In the genomic region with DNA sequence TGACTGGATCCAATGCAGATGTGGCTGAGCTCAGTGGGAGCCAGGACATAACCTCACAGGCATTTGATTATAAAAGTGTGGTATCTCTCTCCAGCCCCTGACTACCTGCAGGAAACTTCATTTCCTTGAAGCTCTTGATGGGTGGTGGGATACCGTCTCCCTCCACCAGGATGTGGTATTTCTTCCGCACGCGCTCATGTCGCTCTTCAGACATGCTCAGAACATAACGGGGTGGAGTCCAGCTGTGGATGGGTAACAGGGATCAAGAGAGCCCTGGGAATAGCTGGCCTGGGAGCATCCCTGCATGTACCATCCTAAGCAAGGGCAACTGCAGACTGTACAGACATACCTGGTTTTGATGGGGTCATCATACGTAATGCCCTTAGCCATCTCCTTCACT, we compare ENCODE assay signal across 9 cellular contexts. TPM values are rescaled to one million over a fixed set of nuclear protein-coding genes. Genes with fewer than 3 reads are reported as not detected.
A peak's percentile ranks its signal among the peaks of the same experiment; 100 is the strongest.
DNase-seq lines count a peak whose midpoint lies in the region; ATAC-seq and TF ChIP-seq lines count a peak whose summit lies in the region.
"Had no signal": no experiment of that assay in that cellular context is flagged by ENCODE, and none has a peak within 500 bp of the region (broad histone marks: within the 10 kb centered on the region; RNA-seq: fewer than 3 reads in every experiment).

No MANE protein-coding gene starts in this region.

- H3K36me3 ChIP-seq in DOHH2 (ENCODE audit: control insufficient read depth, low read length) (peaks cover 79% of the 10 kb centered on the region), OCI-LY3 (replicated peaks; ENCODE audit: low read depth, low read length) (peaks cover 33% of the 10 kb centered on the region), osteoblast (ENCODE audit: insufficient read depth, low read length) (peaks cover 59% of the 10 kb centered on the region), testis (ENCODE audit: low read depth, missing control alignments) (no peaks in the 10 kb centered on the region)
- H3K36me3 ChIP-seq in effector memory CD4-positive, alpha-beta T cell (ENCODE audit: control insufficient read depth, insufficient read depth, low read length): peaks cover 44% of the 10 kb centered on the region

- H2AFZ ChIP-seq in OCI-LY3 (ENCODE audit: low read depth, low read length): no peak overlapping the region
- no peak overlapping the region for H2AFZ ChIP-seq in osteoblast (ENCODE audit: low read length)

- intact Hi-C loops in testis (cut with DNase I; ENCODE audit: low total_unique reads): no loop called here

- no peak for TF ChIP-seq POLR2A in testis (IDR thresholded peaks at IDR 0.05)

- H3K27ac ChIP-seq in DOHH2 (ENCODE audit: low read depth, low read length) (0 out of 2 replicates have a peak overlapping the region, but pooled peaks have one; percentile 54), OCI-LY3 (ENCODE audit: low read length) (no peak overlapping the region), osteoblast (ENCODE audit: low read depth, low read length) (peak overlapping the region; percentile 89), testis (no peak overlapping the region)
- no peak overlapping the region for H3K27ac ChIP-seq in effector memory CD4-positive, alpha-beta T cell (ENCODE audit: insufficient read depth, low read length, poor library complexity, severe bottlenecking)

- ATAC-seq in HG03135 (IDR thresholded peaks at IDR 0.05; ENCODE audit: unreplicated experiment): no peak

- TF ChIP-seq CTCF in DOHH2 (IDR thresholded peaks at IDR 0.05; ENCODE audit: low read depth, low read length, poor library complexity, severe bottlenecking): no peak
- TF ChIP-seq CTCF in OCI-LY3 (IDR thresholded peaks at IDR 0.05; ENCODE audit: low read depth, low read length): no peak
- TF ChIP-seq CTCF in osteoblast (IDR thresholded peaks at IDR 0.05; ENCODE audit: extremely low read depth, low read depth, low read length): no peak
- no peak for TF ChIP-seq CTCF in testis (IDR thresholded peaks at IDR 0.05)

- H3K9me2 ChIP-seq in DOHH2 (replicated peaks; ENCODE audit: control insufficient read depth, low read length): no peaks in the 10 kb centered on the region

- H3K4me3 ChIP-seq in DOHH2 (ENCODE audit: low read length) (peak overlapping the region; percentile 87), OCI-LY3 (ENCODE audit: low read length) (peak overlapping the region; percentile 83), osteoblast (ENCODE audit: insufficient read depth, low read length) (peak overlapping the region; percentile 100), testis (no peak overlapping the region)
- peak overlapping the region; percentile 89 for H3K4me3 ChIP-seq in effector memory CD4-positive, alpha-beta T cell (ENCODE audit: insufficient read depth, low read depth, low read length, poor library complexity, severe bottlenecking)

- H3K79me2 ChIP-seq in DOHH2 (ENCODE audit: control insufficient read depth, low read length) (peaks cover 56% of the 10 kb centered on the region), OCI-LY3 (ENCODE audit: low read length) (peaks cover 20% of the 10 kb centered on the region), osteoblast (ENCODE audit: insufficient read depth, low read length) (peaks cover 41% of the 10 kb centered on the region)

- H3K4me1 ChIP-seq in DOHH2 (ENCODE audit: control insufficient read depth, low read length) (peaks cover 53% of the 10 kb centered on the region), OCI-LY3 (ENCODE audit: low read length) (peaks cover 19% of the 10 kb centered on the region), osteoblast (ENCODE audit: insufficient read depth, low read length) (peaks cover 15% of the 10 kb centered on the region), testis (peaks cover 9% of the 10 kb centered on the region)
- peaks cover 21% of the 10 kb centered on the region for H3K4me1 ChIP-seq in effector memory CD4-positive, alpha-beta T cell (ENCODE audit: control insufficient read depth, insufficient read depth, low read length, poor library complexity, severe bottlenecking)

- WGBS in testis, 2 donors: 79 to 80% methylated on average over 1 to 7 of the region's 7 CpGs

- peaks cover 6% of the 10 kb centered on the region; the same call in 1 of the 2 replicates for H4K20me1 ChIP-seq in DOHH2 (ENCODE audit: control insufficient read depth, insufficient read depth, low read depth, low read length)
- no peaks in the 10 kb centered on the region for H4K20me1 ChIP-seq in OCI-LY3 (ENCODE audit: insufficient read depth, low read length)
- H4K20me1 ChIP-seq in osteoblast (ENCODE audit: insufficient read depth, low read length): peaks cover 16% of the 10 kb centered on the region

- DNase-seq in effector memory CD4-positive, alpha-beta T cell: no peak
- peak; percentile 53 for DNase-seq in osteoblast (ENCODE audit: insufficient read length, low spot score, missing footprints)
- no peak for DNase-seq in testis
- no peak for DNase-seq in T-helper 9 cell
- no peak for DNase-seq in activated CD4-positive, CD25-positive, alpha-beta regulatory T cell treated with anti-CD3 and anti-CD28 coated beads, Interleukin-2, amount 50 U/mL, for 72 hours

- peak overlapping the region; percentile 82 for H3K9ac ChIP-seq in OCI-LY3 (ENCODE audit: low read length)

- H3K27me3 ChIP-seq in DOHH2 (ENCODE audit: control insufficient read depth, low read length) (no peaks in the 10 kb centered on the region), OCI-LY3 (ENCODE audit: low read depth, low read length) (no peaks in the 10 kb centered on the region), osteoblast (ENCODE audit: insufficient read depth, low read length) (no peaks in the 10 kb centered on the region), testis (no peaks in the 10 kb centered on the region)
- no peaks in the 10 kb centered on the region for H3K27me3 ChIP-seq in effector memory CD4-positive, alpha-beta T cell (replicated peaks; ENCODE audit: control insufficient read depth, insufficient read depth, low read length, poor library complexity, severe bottlenecking)

- peaks cover 12% of the 10 kb centered on the region for H3F3A ChIP-seq in DOHH2 (ENCODE audit: control insufficient read depth, insufficient read depth)

- H3K4me2 ChIP-seq in DOHH2 (ENCODE audit: low read length): peak overlapping the region; percentile 99
- H3K4me2 ChIP-seq in OCI-LY3 (ENCODE audit: low read length): peak overlapping the region; percentile 91
- H3K4me2 ChIP-seq in osteoblast (ENCODE audit: insufficient read depth, low read length): peak overlapping the region; percentile 99

- H3K9me3 ChIP-seq in DOHH2 (ENCODE audit: control insufficient read depth, insufficient read depth, low read length): no peaks in the 10 kb centered on the region
- no peaks in the 10 kb centered on the region; the same call in 1 of the 2 replicates for H3K9me3 ChIP-seq in OCI-LY3 (ENCODE audit: insufficient read depth, low read length)
- no peaks in the 10 kb centered on the region for H3K9me3 ChIP-seq in effector memory CD4-positive, alpha-beta T cell (ENCODE audit: control insufficient read depth, low read length)
- H3K9me3 ChIP-seq in osteoblast (ENCODE audit: low read depth, low read length): no peaks in the 10 kb centered on the region
- no peaks in the 10 kb centered on the region for H3K9me3 ChIP-seq in testis
- H3K9me3 ChIP-seq: prostate gland had no signal

RNA-seq across cellular contexts. Expression of a gene that starts 1.2 kb away (rescaled TPM):
- 49.5 and 68.4 TPM in 2 replicates for total RNA-seq in osteoblast
- total RNA-seq in testis: 100 to 1,000 TPM; 193 to 197 TPM
- polyA plus RNA-seq in testis (ENCODE audit: insufficient read depth, low read depth, low replicate concordance): 99.1 TPM

RNA-seq across cellular contexts. Expression of a gene that starts 6.0 kb away (rescaled TPM):
- total RNA-seq in osteoblast: 1.1 and 1.5 TPM in 2 replicates
- total RNA-seq in testis: 10 to 100 TPM; 10.7 to 18.7 TPM
- polyA plus RNA-seq in testis (ENCODE audit: insufficient read depth, low read depth, low replicate concordance): 10.4 TPM

RNA-seq across cellular contexts. Expression of a gene that starts 18.2 kb away (rescaled TPM):
- total RNA-seq in osteoblast (157 and 159 TPM in 2 replicates), testis (100 to 1,000 TPM in 1 of 2 donors, 10 to 100 TPM in 1; 90.5 to 118 TPM)
- 72.2 TPM for polyA plus RNA-seq in testis (ENCODE audit: insufficient read depth, low read depth, low replicate concordance)

RNA-seq across cellular contexts. Expression of a gene that starts 38.8 kb away (rescaled TPM):
- total RNA-seq in osteoblast (29.2 and 32.6 TPM in 2 replicates), testis (100 to 1,000 TPM; 111 to 157 TPM)
- polyA plus RNA-seq in testis (ENCODE audit: insufficient read depth, low read depth, low replicate concordance): 81.3 TPM

RNA-seq across cellular contexts. Expression of a gene that starts 42.1 kb away (rescaled TPM):
- 121 and 139 TPM in 2 replicates for total RNA-seq in osteoblast
- total RNA-seq in testis: 10 to 100 TPM; 69.6 to 83.1 TPM
- polyA plus RNA-seq in testis (ENCODE audit: insufficient read depth, low read depth, low replicate concordance): 50.5 TPM

Comparison
In these comparisons a context has a peak if more than half of its experiments do, and no peak if none do; other contexts are left out.
1. H3K27ac ChIP-seq: peak in DOHH2 (single experiment) and osteoblast (single experiment); none in OCI-LY3 (single experiment), effector memory CD4-positive, alpha-beta T cell (single experiment) and testis (0 of 2).
2. H3K4me3 ChIP-seq: peak in DOHH2 (single experiment), OCI-LY3 (single experiment), effector memory CD4-positive, alpha-beta T cell (single experiment) and osteoblast (single experiment); none in testis (0 of 2).
3. Peak in every context shown above with its lines, with median percentiles within 50 percentile points of each other: H3K4me2 ChIP-seq.